8 cellular contexts compared by ENCODE assay signal in the genomic region with DNA sequence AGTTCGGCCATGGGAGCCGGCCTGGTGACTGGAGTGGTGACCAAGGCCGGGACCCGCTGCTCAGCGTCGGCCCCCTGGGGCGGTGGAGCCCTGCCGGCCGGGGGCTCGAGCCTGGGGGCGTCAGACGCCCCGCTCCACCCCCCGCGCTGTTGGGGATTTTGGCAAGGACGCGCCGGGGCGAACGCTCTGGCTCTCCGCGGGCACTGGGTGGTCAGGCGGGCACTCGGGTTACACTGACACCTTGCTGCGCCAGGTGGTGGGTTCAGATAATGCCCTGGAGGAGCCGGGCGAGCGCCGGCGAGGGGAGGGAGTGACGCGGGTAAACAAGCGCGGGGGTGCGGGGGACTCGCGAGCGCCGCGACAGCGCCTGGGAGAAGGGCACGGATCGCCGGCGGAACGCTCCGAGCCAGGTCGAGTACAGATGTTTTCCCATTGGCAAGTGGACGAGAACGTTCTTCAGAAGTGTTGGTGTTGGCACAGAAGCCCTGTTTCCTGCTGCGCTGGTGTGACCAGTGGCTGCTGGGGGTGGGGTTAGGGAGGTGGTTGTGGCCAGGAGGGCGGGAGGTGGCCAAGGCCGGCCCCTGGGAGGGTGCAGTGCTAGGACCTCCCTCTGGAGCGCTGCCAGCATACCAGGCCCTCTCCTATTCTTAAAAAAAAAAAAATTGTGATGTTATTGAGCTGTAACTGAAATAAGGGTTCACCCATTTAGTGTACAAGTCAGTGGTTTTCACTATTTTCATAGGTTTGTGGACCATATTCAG. TPM values are rescaled to one million over a fixed set of nuclear protein-coding genes. Genes with fewer than 3 reads are reported as not detected.
A peak's percentile ranks its signal among the peaks of the same experiment; 100 is the strongest.
DNase-seq lines count a peak whose midpoint lies in the region; ATAC-seq and TF ChIP-seq lines count a peak whose summit lies in the region.

No MANE protein-coding gene starts in this region.

- DNase-seq in DMS153 (lab: John Stamatoyannopoulos, UW) (peak; percentile 57), HuH-7.5 (ENCODE audit: low spot score) (peak; percentile 98), RKO (ENCODE audit: low spot score) (peak; percentile 92), fibroblast of pulmonary artery (ENCODE audit: low read depth) (peak; percentile 96)
- DNase-seq in activated T-helper 9 cell treated with anti-CD3 and anti-CD28 coated beads, Interleukin-2, amount 50 U/mL, for 16 hours (ENCODE audit: low read depth), result peak; percentile 74
- peak; percentile 93 for DNase-seq in natural killer cell treated with Interleukin-12 subunit alpha and Interleukin-12 subunit beta and Interleukin-15 and Interleukin-18, amount 100 ng/mL, for 72 hours (ENCODE audit: low spot score)
- peak; percentile 83 for DNase-seq in stimulated activated naive CD4-positive, alpha-beta T cell treated with Interleukin-2 at 50 U/mL for 16 hours (lab: John Stamatoyannopoulos, UW)

- TF ChIP-seq CTCF in fibroblast of pulmonary artery (IDR thresholded peaks at IDR 0.05; ENCODE audit: low read length, missing control alignments), result no peak

- H3K36me3 Mint-ChIP-seq in natural killer cell treated with Interleukin-12 subunit alpha and Interleukin-12 subunit beta and Interleukin-15 and Interleukin-18, amount 100 ng/mL, for 72 hours, result peaks cover 13% of the 10 kb centered on the region

- H3K9me3 Mint-ChIP-seq in natural killer cell treated with Interleukin-12 subunit alpha and Interleukin-12 subunit beta and Interleukin-15 and Interleukin-18, amount 100 ng/mL, for 72 hours, result no peaks in the 10 kb centered on the region

- H3K27me3 Mint-ChIP-seq in natural killer cell treated with Interleukin-12 subunit alpha and Interleukin-12 subunit beta and Interleukin-15 and Interleukin-18, amount 100 ng/mL, for 72 hours, result no peaks in the 10 kb centered on the region

- peaks cover 45 to 48% of the 10 kb centered on the region in 2 donors for H3K4me1 Mint-ChIP-seq in natural killer cell treated with Interleukin-12 subunit alpha and Interleukin-12 subunit beta and Interleukin-15 and Interleukin-18, amount 100 ng/mL, for 72 hours (ENCODE audit: low read depth in 2 of 2)

- peak overlapping the region; percentile 90 to 93 for H3K27ac Mint-ChIP-seq in natural killer cell treated with Interleukin-12 subunit alpha and Interleukin-12 subunit beta and Interleukin-15 and Interleukin-18, amount 100 ng/mL, for 72 hours

- H3K4me3 ChIP-seq in fibroblast of pulmonary artery (replicated peaks; ENCODE audit: low read depth, low read length), result peak overlapping the region; percentile 86

- peak overlapping the region; percentile 81 for H3K4me3 Mint-ChIP-seq in natural killer cell treated with Interleukin-12 subunit alpha and Interleukin-12 subunit beta and Interleukin-15 and Interleukin-18, amount 100 ng/mL, for 72 hours

- ATAC-seq in GM21515 (IDR thresholded peaks at IDR 0.05; ENCODE audit: unreplicated experiment), result peak; percentile 42
- ATAC-seq in natural killer cell treated with Interleukin-12 subunit alpha and Interleukin-12 subunit beta and Interleukin-15 and Interleukin-18, amount 100 ng/mL, for 72 hours, result peak; percentile 81 to 82

RNA-seq across cellular contexts. Expression of gene SQSTM1, which starts 0.8 kb away (rescaled TPM):
- total RNA-seq in natural killer cell treated with Interleukin-12 subunit alpha and Interleukin-12 subunit beta and Interleukin-15 and Interleukin-18, amount 100 ng/mL, for 72 hours, result 100 to 1,000 TPM; 218 to 332 TPM

RNA-seq across cellular contexts. Expression of gene MGAT4B, which starts 14.8 kb away (rescaled TPM):
- 100 to 1,000 TPM in 1 of 2 donors, 10 to 100 TPM in 1; 73.2 to 105 TPM for total RNA-seq in natural killer cell treated with Interleukin-12 subunit alpha and Interleukin-12 subunit beta and Interleukin-15 and Interleukin-18, amount 100 ng/mL, for 72 hours

RNA-seq across cellular contexts. Expression of gene LTC4S, which starts 27.7 kb away (rescaled TPM):
- 1 to 10 TPM; 2.9 to 4.0 TPM for total RNA-seq in natural killer cell treated with Interleukin-12 subunit alpha and Interleukin-12 subunit beta and Interleukin-15 and Interleukin-18, amount 100 ng/mL, for 72 hours

RNA-seq across cellular contexts. Expression of gene MRNIP, which starts 37.1 kb away (rescaled TPM):
- total RNA-seq in natural killer cell treated with Interleukin-12 subunit alpha and Interleukin-12 subunit beta and Interleukin-15 and Interleukin-18, amount 100 ng/mL, for 72 hours, result 10 to 100 TPM; 15.9 to 25.2 TPM

Comparison
In these comparisons a context has a peak if more than half of its experiments do, and no peak if none do; other contexts are left out.
1. Peak in every context shown above with its lines: DNase-seq, ATAC-seq and H3K4me3 ChIP-seq.